Comparison of ENCODE assay signal across 1 cellular context in the genomic region with DNA sequence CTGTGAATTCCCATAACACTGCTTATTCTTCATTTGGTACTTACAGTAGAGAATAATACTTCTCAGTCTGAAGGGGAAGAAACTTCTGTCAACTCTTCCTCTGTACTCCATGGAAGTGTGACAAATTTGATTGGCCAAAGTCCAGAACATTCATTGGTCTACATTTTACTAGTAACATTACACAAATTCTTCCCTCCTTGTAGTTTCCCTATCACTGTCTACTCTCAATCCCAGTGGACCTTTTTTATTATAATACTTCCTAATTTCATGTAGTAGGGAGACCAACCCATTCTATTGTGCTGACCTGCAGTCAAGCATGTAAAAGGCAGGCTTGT.
TF ChIP-seq lines count a peak whose summit lies in the region.

No MANE protein-coding gene starts in this region.

TF ChIP-seq in GM23338, 12 proteins besides CTCF, POLR2A, EP300 and RAD21 (continued from another document):
- TF ChIP-seq, protein P1, sequence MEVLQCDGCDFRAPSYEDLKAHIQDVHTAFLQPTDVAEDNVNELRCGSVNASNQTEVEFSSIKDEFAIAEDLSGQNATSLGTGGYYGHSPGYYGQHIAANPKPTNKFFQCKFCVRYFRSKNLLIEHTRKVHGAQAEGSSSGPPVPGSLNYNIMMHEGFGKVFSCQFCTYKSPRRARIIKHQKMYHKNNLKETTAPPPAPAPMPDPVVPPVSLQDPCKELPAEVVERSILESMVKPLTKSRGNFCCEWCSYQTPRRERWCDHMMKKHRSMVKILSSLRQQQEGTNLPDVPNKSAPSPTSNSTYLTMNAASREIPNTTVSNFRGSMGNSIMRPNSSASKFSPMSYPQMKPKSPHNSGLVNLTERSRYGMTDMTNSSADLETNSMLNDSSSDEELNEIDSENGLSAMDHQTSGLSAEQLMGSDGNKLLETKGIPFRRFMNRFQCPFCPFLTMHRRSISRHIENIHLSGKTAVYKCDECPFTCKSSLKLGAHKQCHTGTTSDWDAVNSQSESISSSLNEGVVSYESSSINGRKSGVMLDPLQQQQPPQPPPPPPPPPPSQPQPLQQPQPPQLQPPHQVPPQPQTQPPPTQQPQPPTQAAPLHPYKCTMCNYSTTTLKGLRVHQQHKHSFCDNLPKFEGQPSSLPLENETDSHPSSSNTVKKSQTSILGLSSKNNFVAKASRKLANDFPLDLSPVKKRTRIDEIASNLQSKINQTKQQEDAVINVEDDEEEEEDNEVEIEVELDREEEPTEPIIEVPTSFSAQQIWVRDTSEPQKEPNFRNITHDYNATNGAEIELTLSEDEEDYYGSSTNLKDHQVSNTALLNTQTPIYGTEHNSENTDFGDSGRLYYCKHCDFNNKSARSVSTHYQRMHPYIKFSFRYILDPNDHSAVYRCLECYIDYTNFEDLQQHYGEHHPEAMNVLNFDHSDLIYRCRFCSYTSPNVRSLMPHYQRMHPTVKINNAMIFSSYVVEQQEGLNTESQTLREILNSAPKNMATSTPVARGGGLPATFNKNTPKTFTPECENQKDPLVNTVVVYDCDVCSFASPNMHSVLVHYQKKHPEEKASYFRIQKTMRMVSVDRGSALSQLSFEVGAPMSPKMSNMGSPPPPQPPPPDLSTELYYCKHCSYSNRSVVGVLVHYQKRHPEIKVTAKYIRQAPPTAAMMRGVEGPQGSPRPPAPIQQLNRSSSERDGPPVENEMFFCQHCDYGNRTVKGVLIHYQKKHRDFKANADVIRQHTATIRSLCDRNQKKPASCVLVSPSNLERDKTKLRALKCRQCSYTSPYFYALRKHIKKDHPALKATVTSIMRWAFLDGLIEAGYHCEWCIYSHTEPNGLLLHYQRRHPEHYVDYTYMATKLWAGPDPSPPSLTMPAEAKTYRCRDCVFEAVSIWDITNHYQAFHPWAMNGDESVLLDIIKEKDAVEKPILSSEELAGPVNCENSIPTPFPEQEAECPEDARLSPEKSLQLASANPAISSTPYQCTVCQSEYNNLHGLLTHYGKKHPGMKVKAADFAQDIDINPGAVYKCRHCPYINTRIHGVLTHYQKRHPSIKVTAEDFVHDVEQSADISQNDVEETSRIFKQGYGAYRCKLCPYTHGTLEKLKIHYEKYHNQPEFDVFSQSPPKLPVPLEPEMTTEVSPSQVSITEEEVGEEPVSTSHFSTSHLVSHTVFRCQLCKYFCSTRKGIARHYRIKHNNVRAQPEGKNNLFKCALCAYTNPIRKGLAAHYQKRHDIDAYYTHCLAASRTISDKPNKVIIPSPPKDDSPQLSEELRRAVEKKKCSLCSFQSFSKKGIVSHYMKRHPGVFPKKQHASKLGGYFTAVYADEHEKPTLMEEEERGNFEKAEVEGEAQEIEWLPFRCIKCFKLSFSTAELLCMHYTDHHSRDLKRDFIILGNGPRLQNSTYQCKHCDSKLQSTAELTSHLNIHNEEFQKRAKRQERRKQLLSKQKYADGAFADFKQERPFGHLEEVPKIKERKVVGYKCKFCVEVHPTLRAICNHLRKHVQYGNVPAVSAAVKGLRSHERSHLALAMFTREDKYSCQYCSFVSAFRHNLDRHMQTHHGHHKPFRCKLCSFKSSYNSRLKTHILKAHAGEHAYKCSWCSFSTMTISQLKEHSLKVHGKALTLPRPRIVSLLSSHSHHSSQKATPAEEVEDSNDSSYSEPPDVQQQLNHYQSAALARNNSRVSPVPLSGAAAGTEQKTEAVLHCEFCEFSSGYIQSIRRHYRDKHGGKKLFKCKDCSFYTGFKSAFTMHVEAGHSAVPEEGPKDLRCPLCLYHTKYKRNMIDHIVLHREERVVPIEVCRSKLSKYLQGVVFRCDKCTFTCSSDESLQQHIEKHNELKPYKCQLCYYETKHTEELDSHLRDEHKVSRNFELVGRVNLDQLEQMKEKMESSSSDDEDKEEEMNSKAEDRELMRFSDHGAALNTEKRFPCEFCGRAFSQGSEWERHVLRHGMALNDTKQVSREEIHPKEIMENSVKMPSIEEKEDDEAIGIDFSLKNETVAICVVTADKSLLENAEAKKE (CRISPR knock-in tag; IDR thresholded peaks at IDR 0.05) = no peak
- TF ChIP-seq EZH2phosphoT487 (IDR thresholded peaks at IDR 0.05; ENCODE audit: unreplicated experiment) = no peak
